In genomic region chr17:7477392-7478275, GRCh38 we compare ENCODE assay signal across 8 cellular contexts. TPM values are rescaled to one million over a fixed set of nuclear protein-coding genes. Genes with fewer than 3 reads are reported as not detected.
DNase-seq lines count a peak whose midpoint lies in the region; ATAC-seq and TF ChIP-seq lines count a peak whose summit lies in the region.

No MANE protein-coding gene starts in this region.

- no peak overlapping the region for H3K27ac ChIP-seq in neural progenitor cell

- H3K4me1 Mint-ChIP-seq in activated T-helper 17 cell treated with anti-CD3 and anti-CD28 coated beads, Interleukin-2, amount 50 U/mL, for 72 hours = peaks cover 36% of the 10 kb centered on the region
- peaks cover 50% of the 10 kb centered on the region for H3K4me1 Mint-ChIP-seq in neural progenitor cell

- peaks cover 8% of the 10 kb centered on the region for H3K36me3 Mint-ChIP-seq in activated T-helper 17 cell treated with anti-CD3 and anti-CD28 coated beads, Interleukin-2, amount 50 U/mL, for 72 hours (ENCODE audit: low read depth)
- peaks cover 7% of the 10 kb centered on the region for H3K36me3 Mint-ChIP-seq in neural progenitor cell

- no peaks in the 10 kb centered on the region for H3K9me3 Mint-ChIP-seq in activated T-helper 17 cell treated with anti-CD3 and anti-CD28 coated beads, Interleukin-2, amount 50 U/mL, for 72 hours
- H3K9me3 Mint-ChIP-seq in neural progenitor cell = no peaks in the 10 kb centered on the region

- no peak overlapping the region for H2AFZ ChIP-seq in neural progenitor cell (replicated peaks)

- peaks cover 72% of the 10 kb centered on the region for H3K79me2 ChIP-seq in neural progenitor cell (ENCODE audit: low read depth)

- no peak overlapping the region for H3K9ac ChIP-seq in neural progenitor cell

- H3K36me3 ChIP-seq in neural progenitor cell = no peaks in the 10 kb centered on the region

- H3K9me3 ChIP-seq in neural progenitor cell (ENCODE audit: low read depth) = no peaks in the 10 kb centered on the region

- H3K27me3 Mint-ChIP-seq in activated T-helper 17 cell treated with anti-CD3 and anti-CD28 coated beads, Interleukin-2, amount 50 U/mL, for 72 hours = no peaks in the 10 kb centered on the region
- peaks cover 10% of the 10 kb centered on the region for H3K27me3 Mint-ChIP-seq in neural progenitor cell (ENCODE audit: insufficient read depth, low read depth)

- peak overlapping the region; percentile 86 for H3K27ac Mint-ChIP-seq in activated T-helper 17 cell treated with anti-CD3 and anti-CD28 coated beads, Interleukin-2, amount 50 U/mL, for 72 hours
- peak overlapping the region; percentile 96 for H3K27ac Mint-ChIP-seq in neural progenitor cell

- peak overlapping the region; percentile 88 for H3K4me3 Mint-ChIP-seq in activated T-helper 17 cell treated with anti-CD3 and anti-CD28 coated beads, Interleukin-2, amount 50 U/mL, for 72 hours
- H3K4me3 Mint-ChIP-seq in neural progenitor cell = peak overlapping the region; percentile 91

- peaks cover 24% of the 10 kb centered on the region for H3F3A ChIP-seq in neural progenitor cell (ENCODE audit: low read depth)

- H4K20me1 ChIP-seq in neural progenitor cell (ENCODE audit: low read depth) = peaks cover 26% of the 10 kb centered on the region

- DNase-seq in stimulated activated CD4-positive, alpha-beta T cell treated with anti-CD3 and anti-CD28 coated beads, Interleukin-4, amount 100 ng/mL, for 1 hour = peak; percentile 32
- DNase-seq in stimulated activated CD4-positive, alpha-beta T cell treated with anti-CD3 and anti-CD28 coated beads, Interleukin-4, amount 100 ng/mL, for 24 hours = no peak
- DNase-seq in fibroblast of villous mesenchyme (ENCODE audit: low read depth) = peak; percentile 95
- peak; percentile 71 for DNase-seq in neural progenitor cell (ENCODE audit: low spot score)

- peaks cover 15% of the 10 kb centered on the region for H3K4me1 ChIP-seq in neural progenitor cell

- H3K4me3 ChIP-seq in fibroblast of villous mesenchyme (ENCODE audit: low read depth, low read length) (peak overlapping the region; percentile 75), neural progenitor cell (no peak overlapping the region)

- H3K27me3 ChIP-seq in neural progenitor cell = no peaks in the 10 kb centered on the region

- no peak for ATAC-seq in activated T-helper 17 cell treated with anti-CD3 and anti-CD28 coated beads, Interleukin-2, amount 50 U/mL, for 72 hours (replicated peaks)
- ATAC-seq in HG02885 (IDR thresholded peaks at IDR 0.05; ENCODE audit: poor library complexity, unreplicated experiment) = no peak
- ATAC-seq in GM19324 (IDR thresholded peaks at IDR 0.05; ENCODE audit: low FRiP score, unreplicated experiment) = no peak
- ATAC-seq in HG02610 (IDR thresholded peaks at IDR 0.05; ENCODE audit: unreplicated experiment) = no peak

- H3K4me2 ChIP-seq in neural progenitor cell = peak overlapping the region; percentile 98

- TF ChIP-seq CTCF in fibroblast of villous mesenchyme (IDR thresholded peaks at IDR 0.05; ENCODE audit: insufficient read depth, low read depth, low read length) = no peak
- no peak for TF ChIP-seq CTCF in neural progenitor cell (IDR thresholded peaks at IDR 0.05)

RNA-seq across cellular contexts. Expression of gene ZBTB4, which starts 1.8 kb away (rescaled TPM):
- 10 to 100 TPM; 18.9 to 27.5 TPM for total RNA-seq in activated T-helper 17 cell treated with anti-CD3 and anti-CD28 coated beads, Interleukin-2, amount 50 U/mL, for 72 hours
- total RNA-seq in fibroblast of villous mesenchyme (30.0 and 37.1 TPM in 2 replicates), neural progenitor cell (ENCODE audit: low replicate concordance) (5.4 and 15.5 TPM in 2 replicates)

RNA-seq across cellular contexts. Expression of gene SLC35G6, which starts 3.6 kb away (rescaled TPM):
- total RNA-seq in activated T-helper 17 cell treated with anti-CD3 and anti-CD28 coated beads, Interleukin-2, amount 50 U/mL, for 72 hours = not detected
- total RNA-seq in fibroblast of villous mesenchyme (not detected in 2 replicates), neural progenitor cell (ENCODE audit: low replicate concordance) (not detected in 2 replicates)

RNA-seq across cellular contexts. Expression of gene POLR2A, which starts 6.5 kb away (rescaled TPM):
- 100 to 1,000 TPM; 256 to 308 TPM for total RNA-seq in activated T-helper 17 cell treated with anti-CD3 and anti-CD28 coated beads, Interleukin-2, amount 50 U/mL, for 72 hours
- total RNA-seq in fibroblast of villous mesenchyme (118 and 127 TPM in 2 replicates), neural progenitor cell (ENCODE audit: low replicate concordance) (32.7 and 51.4 TPM in 2 replicates)

RNA-seq across cellular contexts. Expression of gene CHRNB1, which starts 32.8 kb away (rescaled TPM):
- 10 to 100 TPM; 10.9 to 13.0 TPM for total RNA-seq in activated T-helper 17 cell treated with anti-CD3 and anti-CD28 coated beads, Interleukin-2, amount 50 U/mL, for 72 hours
- total RNA-seq in fibroblast of villous mesenchyme (6.1 and 6.9 TPM in 2 replicates), neural progenitor cell (ENCODE audit: low replicate concordance) (7.4 and 7.5 TPM in 2 replicates)

RNA-seq across cellular contexts. Expression of gene FGF11, which starts 38.3 kb away (rescaled TPM):
- 10 to 100 TPM in 1 of 2 donors, 1 to 10 TPM in 1; 4.4 to 16.9 TPM for total RNA-seq in activated T-helper 17 cell treated with anti-CD3 and anti-CD28 coated beads, Interleukin-2, amount 50 U/mL, for 72 hours
- total RNA-seq in fibroblast of villous mesenchyme (0.32 and 3.9 TPM in 2 replicates), neural progenitor cell (ENCODE audit: low replicate concordance) (7.6 and 14.9 TPM in 2 replicates)
